18 cellular contexts compared by ENCODE assay signal in the genomic region with DNA sequence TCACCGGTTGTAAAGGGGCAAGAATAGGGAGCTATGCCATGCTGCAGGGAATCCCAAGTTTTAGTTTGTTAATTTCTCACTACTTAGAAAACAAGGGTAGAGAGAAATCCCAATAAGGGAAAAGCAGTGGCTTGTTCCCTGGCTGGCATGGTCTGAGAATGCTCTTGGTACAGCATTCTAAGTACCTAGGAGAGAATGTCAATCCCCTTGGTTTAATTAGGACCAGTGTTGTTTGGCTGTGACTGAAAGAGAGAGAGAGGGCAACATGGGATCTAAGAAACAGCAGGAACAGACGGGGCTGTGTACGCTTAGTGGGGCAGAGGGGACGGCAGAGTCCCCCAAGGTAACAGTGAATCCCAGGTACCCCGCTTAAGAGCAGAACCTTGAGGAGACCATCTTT.
"Had no signal": no experiment of that assay in that cellular context is flagged by ENCODE, and none has a peak within 500 bp of the region (broad histone marks: within the 10 kb centered on the region; RNA-seq: fewer than 3 reads in every experiment).

No MANE protein-coding gene starts in this region.

- H3K27me3 Mint-ChIP-seq: activated T-helper 17 cell treated with anti-CD3 and anti-CD28 coated beads, Interleukin-2, amount 50 U/mL, for 72 hours had no signal

- H3K4me3 Mint-ChIP-seq: activated T-helper 17 cell treated with anti-CD3 and anti-CD28 coated beads, Interleukin-2, amount 50 U/mL, for 72 hours; natural killer cell had no signal

- H2AFZ ChIP-seq: hepatocyte had no signal

- H3K4me3 ChIP-seq: ascending aorta, hepatocyte, psoas muscle, right lobe of liver, smooth muscle cell, testis, upper lobe of right lung had no signal

- H3K4me1 Mint-ChIP-seq: activated T-helper 17 cell treated with anti-CD3 and anti-CD28 coated beads, Interleukin-2, amount 50 U/mL, for 72 hours; natural killer cell had no signal

- H3K27ac ChIP-seq: ascending aorta, hepatocyte, psoas muscle, right lobe of liver, testis, upper lobe of right lung had no signal

- H3K9me3 ChIP-seq: ascending aorta, psoas muscle, right lobe of liver, testis, upper lobe of right lung had no signal

- H3K4me1 ChIP-seq: ascending aorta, psoas muscle, right lobe of liver, testis, upper lobe of right lung had no signal

- H3K36me3 ChIP-seq: ascending aorta, right lobe of liver, upper lobe of right lung had no signal

- H3K79me2 ChIP-seq: hepatocyte had no signal

- H3K27ac Mint-ChIP-seq: activated T-helper 17 cell treated with anti-CD3 and anti-CD28 coated beads, Interleukin-2, amount 50 U/mL, for 72 hours; natural killer cell had no signal

- DNase-seq: activated CD4-positive, CD25-positive, alpha-beta regulatory T cell treated with anti-CD3 and anti-CD28 coated beads, Interleukin-2, amount 50 U/mL, for 72 hours; activated naive CD4-positive, alpha-beta T cell treated with Interleukin-2 at 50 U/mL for 16 hours; activated T-cell treated with anti-CD3 and anti-CD28 coated beads for 4 hours; islet precursor cell; natural killer cell; psoas muscle; right lobe of liver; stimulated activated CD4-positive, alpha-beta T cell treated with anti-CD3 and anti-CD28 coated beads, Interleukin-4, amount 100 ng/mL, for 4 hours; stimulated activated CD8-positive, alpha-beta memory T cell treated with anti-CD3 and anti-CD28 coated beads, Interleukin-4, amount 100 ng/mL, for 48 hours; stimulated activated naive CD8-positive, alpha-beta T cell treated with anti-CD3 and anti-CD28 coated beads, Interleukin-15, Interleukin-2, amounts not matched to agents 100 U/mL and 50 U/mL, for 24 hours; T-helper 1 cell; T1000; testis; upper lobe of right lung had no signal

- H3K4me2 ChIP-seq: hepatocyte, smooth muscle cell had no signal

- H3K27me3 ChIP-seq: ascending aorta, hepatocyte, right lobe of liver, testis, upper lobe of right lung had no signal

- H3K36me3 Mint-ChIP-seq: natural killer cell had no signal
